1 cellular context compared by ENCODE assay signal in genomic region chr7:23488714-23489113, GRCh38.
TF ChIP-seq lines count a peak whose summit lies in the region.

No MANE protein-coding gene starts in this region.

TF ChIP-seq in K562, 482 proteins besides CTCF, POLR2A, EP300 and RAD21 (continued from another document):
- TF ChIP-seq ZNF140 (CRISPR knock-in tag; IDR thresholded peaks at IDR 0.05) (peak; percentile 89), RREB1 (CRISPR knock-in tag; IDR thresholded peaks at IDR 0.05) (0 out of 2 replicates have a peak, but pooled peaks have one; percentile 42), PPARD (CRISPR knock-in tag; IDR thresholded peaks at IDR 0.05) (0 out of 2 replicates have a peak, but pooled peaks have one; percentile 33), ZNF707 (CRISPR knock-in tag; conservative IDR thresholded peaks at IDR 0.05) (peak; percentile 76), ZBTB11 (CRISPR knock-in tag; IDR thresholded peaks at IDR 0.05) (peak in 1 of 3 experiments; percentile 71; a peak in 2 of 6 replicates)
